Comparison of ENCODE assay signal across 13 cellular contexts in the genomic region with DNA sequence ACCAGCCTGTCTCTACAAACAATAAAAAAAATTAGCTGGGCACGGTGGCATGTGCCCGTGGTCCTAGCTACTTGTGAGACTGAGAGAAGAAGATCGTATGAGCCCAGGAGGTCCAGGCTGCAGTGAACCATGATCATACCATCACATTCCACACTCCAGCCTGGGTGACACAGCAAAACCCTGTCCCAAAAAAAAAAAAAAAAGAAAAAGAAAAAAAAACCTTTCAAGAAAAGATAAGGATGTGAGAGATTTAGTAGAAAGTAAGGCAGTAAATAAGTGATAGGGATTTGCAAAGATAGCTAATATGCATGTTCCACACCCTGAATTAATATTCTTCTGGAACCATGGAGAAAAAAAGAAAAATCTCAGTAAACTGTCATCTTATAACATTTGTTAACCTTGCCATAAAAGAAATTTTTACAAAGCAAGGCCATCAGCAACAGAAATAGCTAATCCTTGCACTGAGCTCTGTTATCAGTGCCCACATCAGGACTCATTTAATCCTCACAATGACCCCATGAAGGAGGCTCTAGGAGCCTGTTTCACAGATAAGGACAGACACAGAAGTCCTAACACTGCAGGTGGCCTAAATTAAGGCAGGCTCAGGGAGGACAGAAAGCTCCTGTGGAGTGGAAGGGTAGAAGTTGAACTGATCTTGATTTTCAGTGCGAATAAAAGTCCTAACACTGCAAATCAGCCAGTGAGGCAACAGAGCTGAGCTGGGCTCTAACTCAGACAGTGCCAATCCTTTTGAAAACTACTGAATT. TPM values are rescaled to one million over a fixed set of nuclear protein-coding genes. Genes with fewer than 3 reads are reported as not detected.
DNase-seq lines count a peak whose midpoint lies in the region; ATAC-seq and TF ChIP-seq lines count a peak whose summit lies in the region.
"Had no signal": no experiment of that assay in that cellular context is flagged by ENCODE, and none has a peak within 500 bp of the region (broad histone marks: within the 10 kb centered on the region; RNA-seq: fewer than 3 reads in every experiment).

No MANE protein-coding gene starts in this region.

- peaks cover 9% of the 10 kb centered on the region for H4K20me1 ChIP-seq in fibroblast of lung (ENCODE audit: control insufficient read depth, extremely low read depth, insufficient read depth, low read length)

- H3K9ac ChIP-seq in fibroblast of lung (ENCODE audit: insufficient read depth, low read length) = no peak overlapping the region

- no peaks in the 10 kb centered on the region for H3K27me3 Mint-ChIP-seq in activated T-cell treated with anti-CD3 and anti-CD28 coated beads, Interleukin-2, amount 50 U/mL, for 72 hours (ENCODE audit: low read depth)
- H3K27me3 Mint-ChIP-seq: activated naive CD4-positive, alpha-beta T cell treated with anti-CD3 and anti-CD28 coated beads, Interleukin-2, amount 10 ng/mL, durations not matched to agents 7 days and 5 days had no signal

- TF ChIP-seq CTCF in fibroblast of lung (conservative IDR thresholded peaks at IDR 0.05 in 1 of 2, IDR thresholded peaks at IDR 0.05 in 1 of 2; ENCODE audit: low read depth in 1 of 2, low read length in 2 of 2) (no peak), spleen (IDR thresholded peaks at IDR 0.05 in 8 of 11, conservative IDR thresholded peaks at IDR 0.05 in 3 of 11) (no peak)

- no peaks in the 10 kb centered on the region for H3K27me3 ChIP-seq in fibroblast of lung (ENCODE audit: control insufficient read depth, insufficient read depth, low read length)
- H3K27me3 ChIP-seq in spleen (replicated peaks in 1 of 7) = no peaks in the 10 kb centered on the region
- H3K27me3 ChIP-seq: esophagus squamous epithelium had no signal

- DNase-seq in activated T-cell treated with anti-CD3 and anti-CD28 coated beads, Interleukin-2, amount 50 U/mL, for 72 hours = no peak
- DNase-seq in activated T-cell treated with anti-CD3 and anti-CD28 coated beads, Interleukin-2, amount 50 U/mL, for 1 hour = no peak
- peak in 1 of 2 donors; percentile 41 for DNase-seq in fibroblast of lung (ENCODE audit: low read depth in 2 of 2)
- DNase-seq in spleen = no peak
- DNase-seq in NCI-H345 (lab: John Stamatoyannopoulos, UW) = no peak
- no peak for DNase-seq in NK-92 (lab: John Stamatoyannopoulos, UW; ENCODE audit: unreplicated experiment)
- no peak for DNase-seq in DMS114 treated with DMSO at 0.1 percent for 48 hours (lab: John Stamatoyannopoulos, UW; ENCODE audit: unreplicated experiment)
- DNase-seq: activated naive CD4-positive, alpha-beta T cell treated with anti-CD3 and anti-CD28 coated beads, Interleukin-2, amount 10 ng/mL, durations not matched to agents 7 days and 5 days; esophagus squamous epithelium; GOT3; NCI-H2081 had no signal

- no peak for ATAC-seq in activated T-cell treated with anti-CD3 and anti-CD28 coated beads, Interleukin-2, amount 50 U/mL, for 72 hours (replicated peaks in 1 of 2)
- peak; percentile 50 for ATAC-seq in SK-N-SH treated with all-trans-retinoic acid at 6 μM for 48 hours
- ATAC-seq: mucosa of descending colon had no signal

- peak overlapping the region; percentile 80 for H3K27ac Mint-ChIP-seq in activated T-cell treated with anti-CD3 and anti-CD28 coated beads, Interleukin-2, amount 50 U/mL, for 72 hours
- H3K27ac Mint-ChIP-seq: activated naive CD4-positive, alpha-beta T cell treated with anti-CD3 and anti-CD28 coated beads, Interleukin-2, amount 10 ng/mL, durations not matched to agents 7 days and 5 days had no signal

- H3K4me1 ChIP-seq in fibroblast of lung (ENCODE audit: control insufficient read depth, extremely low read depth, insufficient read depth, low read length) = peaks cover 9% of the 10 kb centered on the region
- H3K4me1 ChIP-seq in spleen = peaks cover 74 to 100% (median 98%) of the 10 kb centered on the region in 6 donors

- no peaks in the 10 kb centered on the region for H3K9me3 ChIP-seq in fibroblast of lung (ENCODE audit: control insufficient read depth, insufficient read depth, low read depth, low read length)
- no peaks in the 10 kb centered on the region for H3K9me3 ChIP-seq in spleen
- H3K9me3 ChIP-seq: esophagus squamous epithelium, mucosa of descending colon had no signal

- no peak for TF ChIP-seq POLR2A in spleen (IDR thresholded peaks at IDR 0.05)

- no peak overlapping the region for H3K4me3 ChIP-seq in fibroblast of lung (replicated peaks in 1 of 4; ENCODE audit: control extremely low read depth in 1 of 4, insufficient read depth in 1 of 4, low read depth in 3 of 4, low read length in 4 of 4)
- no peak overlapping the region for H3K4me3 ChIP-seq in spleen
- H3K4me3 ChIP-seq: esophagus squamous epithelium, mucosa of descending colon had no signal

- H3K36me3 Mint-ChIP-seq in activated T-cell treated with anti-CD3 and anti-CD28 coated beads, Interleukin-2, amount 50 U/mL, for 72 hours (ENCODE audit: insufficient read depth in 2 of 2) = peaks cover 2 to 13% of the 10 kb centered on the region in 2 donors

- H3K4me2 ChIP-seq in fibroblast of lung (ENCODE audit: extremely low read depth, insufficient read depth, low read length) = peak overlapping the region; percentile 25

- intact Hi-C loops in spleen (cut with DNase I; ENCODE audit: low total_unique reads) = loop anchor here (10.0 kb wide), 1 partner anchor 78 kb away; no protein-coding TSS in a partner anchor

- H3K9me3 Mint-ChIP-seq in activated T-cell treated with anti-CD3 and anti-CD28 coated beads, Interleukin-2, amount 50 U/mL, for 72 hours = no peaks in the 10 kb centered on the region
- H3K9me3 Mint-ChIP-seq: activated naive CD4-positive, alpha-beta T cell treated with anti-CD3 and anti-CD28 coated beads, Interleukin-2, amount 10 ng/mL, durations not matched to agents 7 days and 5 days had no signal

- H2AFZ ChIP-seq in fibroblast of lung (ENCODE audit: low read length) = no peak overlapping the region

- H3K27ac ChIP-seq in fibroblast of lung (ENCODE audit: insufficient read depth, low read length) = peak overlapping the region; percentile 65
- peak overlapping the region in 5 of 8 donors; percentile 30 to 61 (median 44) for H3K27ac ChIP-seq in spleen
- H3K27ac ChIP-seq: esophagus squamous epithelium had no signal

- peaks cover 96% of the 10 kb centered on the region for H3K79me2 ChIP-seq in fibroblast of lung (ENCODE audit: control insufficient read depth, insufficient read depth, low read length)

- H3K4me3 Mint-ChIP-seq in activated T-cell treated with anti-CD3 and anti-CD28 coated beads, Interleukin-2, amount 50 U/mL, for 72 hours = peak overlapping the region in 1 of 2 donors; percentile 30
- H3K4me3 Mint-ChIP-seq: activated naive CD4-positive, alpha-beta T cell treated with anti-CD3 and anti-CD28 coated beads, Interleukin-2, amount 10 ng/mL, durations not matched to agents 7 days and 5 days had no signal

- WGBS in spleen, 5 donors = 33 to 64% (median 42%) methylated on average over 4 of the region's 4 CpGs

- peaks cover 77% of the 10 kb centered on the region for H3K4me1 Mint-ChIP-seq in activated T-cell treated with anti-CD3 and anti-CD28 coated beads, Interleukin-2, amount 50 U/mL, for 72 hours (ENCODE audit: low read depth)

- H3K36me3 ChIP-seq in fibroblast of lung (ENCODE audit: control insufficient read depth, insufficient read depth, low read length) (peaks cover under 1% of the 10 kb centered on the region), spleen (peaks cover 0 to 30% (median 4%) of the 10 kb centered on the region in 6 donors)

TF ChIP-seq in SK-N-SH treated with all-trans-retinoic acid at 6 μM for 48 hours, 23 proteins besides CTCF, POLR2A, EP300 and RAD21 (continues in another document):
- TF ChIP-seq CSDC2 (CRISPR knock-in tag; IDR thresholded peaks at IDR 0.05) (no peak), ESRRG (CRISPR knock-in tag; IDR thresholded peaks at IDR 0.05) (no peak), ZNF70 (CRISPR knock-in tag; IDR thresholded peaks at IDR 0.05) (peak; percentile 88), TCF4 (CRISPR knock-in tag; IDR thresholded peaks at IDR 0.05; ENCODE audit: borderline replicate concordance) (no peak)
- TF ChIP-seq, protein P1, sequence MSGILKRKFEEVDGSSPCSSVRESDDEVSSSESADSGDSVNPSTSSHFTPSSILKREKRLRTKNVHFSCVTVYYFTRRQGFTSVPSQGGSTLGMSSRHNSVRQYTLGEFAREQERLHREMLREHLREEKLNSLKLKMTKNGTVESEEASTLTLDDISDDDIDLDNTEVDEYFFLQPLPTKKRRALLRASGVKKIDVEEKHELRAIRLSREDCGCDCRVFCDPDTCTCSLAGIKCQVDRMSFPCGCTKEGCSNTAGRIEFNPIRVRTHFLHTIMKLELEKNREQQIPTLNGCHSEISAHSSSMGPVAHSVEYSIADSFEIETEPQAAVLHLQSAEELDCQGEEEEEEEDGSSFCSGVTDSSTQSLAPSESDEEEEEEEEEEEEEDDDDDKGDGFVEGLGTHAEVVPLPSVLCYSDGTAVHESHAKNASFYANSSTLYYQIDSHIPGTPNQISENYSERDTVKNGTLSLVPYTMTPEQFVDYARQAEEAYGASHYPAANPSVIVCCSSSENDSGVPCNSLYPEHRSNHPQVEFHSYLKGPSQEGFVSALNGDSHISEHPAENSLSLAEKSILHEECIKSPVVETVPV (CRISPR knock-in tag; IDR thresholded peaks at IDR 0.05) = no peak

RNA-seq across cellular contexts. Expression of gene GNB1, which starts 7.6 kb away (rescaled TPM):
- 100 to 1,000 TPM; 350 to 418 TPM for total RNA-seq in activated T-cell treated with anti-CD3 and anti-CD28 coated beads, Interleukin-2, amount 50 U/mL, for 72 hours
- total RNA-seq in fibroblast of lung = 52.1 and 91.3 TPM in 2 replicates
- 485 and 746 TPM in 2 replicates for polyA plus RNA-seq in fibroblast of lung
- polyA plus RNA-seq in fibroblast of lung (2012) = 445 and 517 TPM in 2 replicates
- polyA minus RNA-seq in fibroblast of lung (ENCODE audit: low replicate concordance) = 949 and 1,023 TPM in 2 replicates
- 100 to 1,000 TPM; 186 to 304 (median 273) TPM for total RNA-seq in spleen
- polyA plus RNA-seq in spleen = 100 to 1,000 TPM in 1 of 3 donors, 10 to 100 TPM in 2; 76.0 to 132 (median 95.5) TPM

RNA-seq across cellular contexts. Expression of gene CALML6, which starts 31.8 kb away (rescaled TPM):
- 1 to 10 TPM; 1.8 TPM for total RNA-seq in activated T-cell treated with anti-CD3 and anti-CD28 coated beads, Interleukin-2, amount 50 U/mL, for 72 hours
- total RNA-seq in fibroblast of lung = under 0.01 and 0.17 TPM in 2 replicates
- 0.09 TPM in 1 of 2 replicates, not detected in the other for polyA plus RNA-seq in fibroblast of lung
- polyA plus RNA-seq in fibroblast of lung (2012) = 0.13 TPM in 1 of 2 replicates, not detected in the other
- not detected in 2 replicates for polyA minus RNA-seq in fibroblast of lung (ENCODE audit: low replicate concordance)
- 1 to 10 TPM in 1 of 7 donors, under 1 TPM in 4, not detected in 2; 0.34 to 3.0 (median 0.66) TPM for total RNA-seq in spleen
- polyA plus RNA-seq in spleen = 1 to 10 TPM in 1 of 3 donors, under 1 TPM in 2; 0.58 to 1.8 (median 0.85) TPM

RNA-seq across cellular contexts. Expression of gene TMEM52, which starts 35.8 kb away (rescaled TPM):
- 1 to 10 TPM in 1 of 2 donors, under 1 TPM in 1; 0.88 to 1.0 TPM for total RNA-seq in activated T-cell treated with anti-CD3 and anti-CD28 coated beads, Interleukin-2, amount 50 U/mL, for 72 hours
- 0.17 TPM in 1 of 2 replicates, not detected in the other for total RNA-seq in fibroblast of lung
- 0.26 and 0.42 TPM in 2 replicates for polyA plus RNA-seq in fibroblast of lung
- 0.44 and 0.46 TPM in 2 replicates for polyA plus RNA-seq in fibroblast of lung (2012)
- polyA minus RNA-seq in fibroblast of lung (ENCODE audit: low replicate concordance) = 1.1 TPM in 1 of 2 replicates, not detected in the other
- total RNA-seq in spleen = 1 to 10 TPM in 6 of 7 donors, not detected in 1; 1.1 to 4.7 (median 1.8) TPM
- 1 to 10 TPM in 1 of 3 donors, under 1 TPM in 2; 0.35 to 1.9 (median 0.64) TPM for polyA plus RNA-seq in spleen
